In genomic region chr20:38873050-38873581, GRCh38 we compare ENCODE assay signal across 8 cellular contexts. TPM values are rescaled to one million over a fixed set of nuclear protein-coding genes. Genes with fewer than 3 reads are reported as not detected.
DNase-seq lines count a peak whose midpoint lies in the region; ATAC-seq and TF ChIP-seq lines count a peak whose summit lies in the region.

No MANE protein-coding gene starts in this region.

- 74 to 82% methylated on average over 12 of the region's 12 CpGs for WGBS in lower leg skin, 2 donors

- intact Hi-C loops in lower leg skin (cut with DNase I; ENCODE audit: low total_unique reads): no loop called here

- no peak overlapping the region for H3K4me3 ChIP-seq in lower leg skin (ENCODE audit: low read depth, poor library complexity, severe bottlenecking)

- TF ChIP-seq CTCF in lower leg skin (IDR thresholded peaks at IDR 0.05): no peak

- ATAC-seq in GM18505 (IDR thresholded peaks at IDR 0.05; ENCODE audit: unreplicated experiment) (peak; percentile 60), HG02885 (IDR thresholded peaks at IDR 0.05; ENCODE audit: poor library complexity, unreplicated experiment) (peak; percentile 55)

- peak; percentile 67 for DNase-seq in activated CD4-positive, CD25-positive, alpha-beta regulatory T cell treated with anti-CD3 and anti-CD28 coated beads, Interleukin-2, amount 50 U/mL, for 16 hours (ENCODE audit: low read depth, low spot score)
- peak; percentile 7 for DNase-seq in effector CD8-positive, alpha-beta T cell (lab: John Stamatoyannopoulos, UW)
- peak in 4 of 6 experiments; percentile 17 to 34 (median 26) for DNase-seq in stimulated activated naive CD4-positive, alpha-beta T cell (lab: John Stamatoyannopoulos, UW)
- DNase-seq in lower leg skin (ENCODE audit: low spot score in 2 of 2) (no peak), NCI-H2081 (lab: John Stamatoyannopoulos, UW) (no peak), superior temporal gyrus (ENCODE audit: extremely low spot score) (no peak)

- peak; percentile 74 for TF ChIP-seq POLR2A in GM18505 (IDR thresholded peaks at IDR 0.05; ENCODE audit: borderline replicate concordance, extremely low read depth, insufficient read depth, insufficient read length)
- no peak for TF ChIP-seq POLR2A in lower leg skin (IDR thresholded peaks at IDR 0.05)

RNA-seq across cellular contexts. Expression of gene FAM83D, which starts 53.1 kb away (rescaled TPM):
- total RNA-seq in lower leg skin: 10 to 100 TPM in 3 of 4 donors, 1 to 10 TPM in 1; 8.7 to 17.4 (median 14.0) TPM

Comparison
In these comparisons a context has a peak if more than half of its experiments do, and no peak if none do; other contexts are left out.
1. DNase-seq: peak in activated CD4-positive, CD25-positive, alpha-beta regulatory T cell treated with anti-CD3 and anti-CD28 coated beads, Interleukin-2, amount 50 U/mL, for 16 hours (single experiment), effector CD8-positive, alpha-beta T cell (single experiment) and stimulated activated naive CD4-positive, alpha-beta T cell (4 of 6); none in lower leg skin (0 of 2), NCI-H2081 (0 of 2) and superior temporal gyrus (single experiment).